8 cellular contexts compared by ENCODE assay signal in the genomic region with DNA sequence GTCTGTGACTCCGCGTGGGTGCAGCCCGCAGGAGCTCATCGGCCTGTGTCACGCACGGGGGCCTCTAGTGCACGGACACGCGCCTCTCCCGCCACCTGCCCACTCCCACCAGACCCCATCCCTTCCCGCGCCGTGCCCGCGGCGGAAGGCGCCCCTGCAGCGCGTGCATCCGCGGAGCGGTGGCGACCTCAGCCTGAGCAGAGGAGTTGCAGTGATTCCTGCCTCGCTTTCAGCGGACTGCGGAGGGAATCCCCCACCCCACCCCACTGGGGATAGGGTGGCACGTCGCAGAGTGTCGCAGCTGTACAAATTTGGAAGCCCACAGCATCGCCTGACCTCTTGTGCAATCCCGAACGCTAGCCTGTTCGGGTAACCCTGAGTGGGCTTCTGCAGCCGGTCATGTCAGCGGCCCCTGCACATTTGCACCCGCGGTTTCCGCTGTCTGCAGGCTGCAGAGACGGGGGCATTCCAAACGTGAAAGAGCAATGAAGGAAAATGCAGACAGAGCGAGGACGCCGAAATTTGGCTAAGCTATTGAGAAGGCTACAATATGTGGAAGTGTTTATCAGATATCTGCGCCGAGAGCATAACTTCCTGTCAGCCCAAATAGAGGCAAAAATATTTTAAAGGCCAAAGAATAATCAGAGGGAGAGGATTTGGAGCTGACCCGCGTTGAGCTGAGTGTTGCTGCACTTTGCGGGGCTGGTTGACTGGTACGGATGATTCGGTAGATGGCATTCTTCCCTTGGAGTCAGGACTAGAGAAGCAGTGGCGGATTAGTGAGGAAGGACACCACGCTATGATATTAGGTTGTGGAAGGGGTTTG. TPM values are rescaled to one million over a fixed set of nuclear protein-coding genes. Genes with fewer than 3 reads are reported as not detected.
A peak's percentile ranks its signal among the peaks of the same experiment; 100 is the strongest.
DNase-seq lines count a peak whose midpoint lies in the region; ATAC-seq and TF ChIP-seq lines count a peak whose summit lies in the region.

No MANE protein-coding gene starts in this region.

- H3K36me3 ChIP-seq in BLaER1 (no peaks in the 10 kb centered on the region), WERI-Rb-1 (no peaks in the 10 kb centered on the region)

- H3K36me3 Mint-ChIP-seq in natural killer cell treated with Interleukin-12 subunit alpha and Interleukin-12 subunit beta and Interleukin-15 and Interleukin-18, amount 100 ng/mL, for 72 hours: peaks cover 12% of the 10 kb centered on the region

- H3K9me3 ChIP-seq in BLaER1 (0 out of 2 replicates have a peak, but pooled peaks cover 2% of the 10 kb centered on the region), WERI-Rb-1 (ENCODE audit: severe bottlenecking) (no peaks in the 10 kb centered on the region)

- peaks cover 11 to 14% of the 10 kb centered on the region in 2 donors for H3K4me1 Mint-ChIP-seq in natural killer cell treated with Interleukin-12 subunit alpha and Interleukin-12 subunit beta and Interleukin-15 and Interleukin-18, amount 100 ng/mL, for 72 hours (ENCODE audit: low read depth in 2 of 2)

- no peaks in the 10 kb centered on the region for H3K9me3 Mint-ChIP-seq in natural killer cell treated with Interleukin-12 subunit alpha and Interleukin-12 subunit beta and Interleukin-15 and Interleukin-18, amount 100 ng/mL, for 72 hours

- peak; percentile 38 for DNase-seq in WERI-Rb-1
- DNase-seq in fibroblast of villous mesenchyme (ENCODE audit: low read depth): peak; percentile 48
- no peak for DNase-seq in natural killer cell treated with Interleukin-12 subunit alpha and Interleukin-12 subunit beta and Interleukin-15 and Interleukin-18, amount 100 ng/mL, for 72 hours (ENCODE audit: low spot score)
- no peak for DNase-seq in SIG-M5 treated with dmso at 0.1 percent for 504 hours (lab: John Stamatoyannopoulos, UW; ENCODE audit: unreplicated experiment)
- no peak for DNase-seq in activated gamma-delta T cell treated with Interleukin-2 at 50 U/mL for 16 hours

- H3K27ac ChIP-seq in BLaER1 (no peak overlapping the region), WERI-Rb-1 (no peak overlapping the region)

- peak overlapping the region; percentile 54 for H3K4me3 Mint-ChIP-seq in natural killer cell treated with Interleukin-12 subunit alpha and Interleukin-12 subunit beta and Interleukin-15 and Interleukin-18, amount 100 ng/mL, for 72 hours

- TF ChIP-seq CTCF in WERI-Rb-1 (IDR thresholded peaks at IDR 0.05; ENCODE audit: low read depth, low read length) (peak; percentile 46), fibroblast of villous mesenchyme (IDR thresholded peaks at IDR 0.05; ENCODE audit: insufficient read depth, low read depth, low read length) (no peak)

- peaks cover 52% of the 10 kb centered on the region for H3K27me3 ChIP-seq in BLaER1
- H3K27me3 ChIP-seq in WERI-Rb-1 (ENCODE audit: insufficient read depth, low read depth, severe bottlenecking): no peaks in the 10 kb centered on the region

- peaks cover 40 to 60% of the 10 kb centered on the region in 2 donors for H3K27me3 Mint-ChIP-seq in natural killer cell treated with Interleukin-12 subunit alpha and Interleukin-12 subunit beta and Interleukin-15 and Interleukin-18, amount 100 ng/mL, for 72 hours

- no peak overlapping the region for H3K27ac Mint-ChIP-seq in natural killer cell treated with Interleukin-12 subunit alpha and Interleukin-12 subunit beta and Interleukin-15 and Interleukin-18, amount 100 ng/mL, for 72 hours

- peak overlapping the region; percentile 73 for H3K4me3 ChIP-seq in BLaER1
- peak overlapping the region; percentile 62 for H3K4me3 ChIP-seq in WERI-Rb-1 (ENCODE audit: low read depth, low read length)
- H3K4me3 ChIP-seq in fibroblast of villous mesenchyme (ENCODE audit: low read depth, low read length): peak overlapping the region; percentile 76

- peak overlapping the region; percentile 98 for H3K4me2 ChIP-seq in BLaER1

- H4K20me1 ChIP-seq in BLaER1: no peaks in the 10 kb centered on the region

- peak; percentile 29 for ATAC-seq in GM19351 (IDR thresholded peaks at IDR 0.05; ENCODE audit: unreplicated experiment)
- peak; percentile 26 for ATAC-seq in HG03565 (IDR thresholded peaks at IDR 0.05; ENCODE audit: unreplicated experiment)
- peak; percentile 17 to 49 for ATAC-seq in natural killer cell treated with Interleukin-12 subunit alpha and Interleukin-12 subunit beta and Interleukin-15 and Interleukin-18, amount 100 ng/mL, for 72 hours

- peak overlapping the region; percentile 39; the same call in 1 of the 2 replicates for H3K9ac ChIP-seq in BLaER1

- H3K4me1 ChIP-seq in BLaER1: peaks cover 21% of the 10 kb centered on the region

RNA-seq across cellular contexts. Expression of gene ARHGAP20, which starts 0.6 kb away (rescaled TPM):
- 4.2 and 7.3 TPM in 2 replicates for total RNA-seq in fibroblast of villous mesenchyme
- under 1 TPM in 1 of 2 donors, not detected in 1; 0.05 TPM for total RNA-seq in natural killer cell treated with Interleukin-12 subunit alpha and Interleukin-12 subunit beta and Interleukin-15 and Interleukin-18, amount 100 ng/mL, for 72 hours

Comparison
In these comparisons a context has a peak if more than half of its experiments do, and no peak if none do; other contexts are left out.
1. DNase-seq: peak in WERI-Rb-1 (single experiment) and fibroblast of villous mesenchyme (single experiment); none in natural killer cell treated with Interleukin-12 subunit alpha and Interleukin-12 subunit beta and Interleukin-15 and Interleukin-18, amount 100 ng/mL, for 72 hours (single experiment), SIG-M5 treated with dmso at 0.1 percent for 504 hours (single experiment) and activated gamma-delta T cell treated with Interleukin-2 at 50 U/mL for 16 hours (single experiment).
2. Peak in every context shown above with its lines, with median percentiles within 50 percentile points of each other: H3K4me3 ChIP-seq and ATAC-seq.